Comparison of ENCODE assay signal across 16 cellular contexts in the genomic region with DNA sequence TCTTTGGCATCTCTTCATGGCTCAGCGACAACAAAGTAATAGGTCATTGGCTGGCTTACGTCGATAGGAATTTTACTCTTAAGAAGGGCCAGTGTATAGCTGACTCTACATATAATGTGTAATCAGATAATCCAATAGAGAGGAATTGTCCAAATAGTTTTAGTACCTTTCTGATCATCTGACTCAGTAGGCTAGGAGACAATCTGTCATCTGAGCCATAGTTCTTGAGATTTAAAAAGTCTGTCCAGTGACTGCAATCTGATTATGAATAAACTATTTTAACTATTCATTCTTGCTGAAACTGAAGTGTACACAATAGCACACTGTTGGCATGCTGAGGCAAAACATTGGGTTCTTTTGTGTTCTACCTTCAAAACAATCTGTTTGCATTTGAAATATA.
"Had no signal": no experiment of that assay in that cellular context is flagged by ENCODE, and none has a peak within 500 bp of the region (broad histone marks: within the 10 kb centered on the region; RNA-seq: fewer than 3 reads in every experiment).

No MANE protein-coding gene starts in this region.

- DNase-seq: activated CD4-positive, alpha-beta T cell treated with anti-CD3 and anti-CD28 coated beads for 1 hour; activated CD4-positive, alpha-beta T cell treated with anti-CD3 and anti-CD28 coated beads, Interleukin-2, amount 50 U/mL, for 4 hours; central memory CD4-positive, alpha-beta T cell; dorsolateral prefrontal cortex; gastrocnemius medialis; heart left ventricle; left ventricle myocardium inferior; nephron progenitor cell; occipital lobe; stimulated activated naive CD8-positive, alpha-beta T cell treated with anti-CD3 and anti-CD28 coated beads, Interleukin-15, Interleukin-2, amounts not matched to agents 100 U/mL and 50 U/mL, for 24 hours; substantia nigra; T-helper 2 cell; tibial artery; uterus had no signal

- H3K36me3 ChIP-seq: gastrocnemius medialis, tibial artery, uterus had no signal

- H3K4me1 ChIP-seq: gastrocnemius medialis, heart left ventricle, left ventricle myocardium inferior, right atrium auricular region, tibial artery, uterus had no signal

- H3K27me3 ChIP-seq: dorsolateral prefrontal cortex, gastrocnemius medialis, heart left ventricle, right atrium auricular region, uterus had no signal

- H3K27ac ChIP-seq: dorsolateral prefrontal cortex, gastrocnemius medialis, heart left ventricle, left ventricle myocardium inferior, right atrium auricular region, tibial artery, uterus, VCaP had no signal

- H3K9me3 ChIP-seq: gastrocnemius medialis, right atrium auricular region, tibial artery, uterus had no signal

- ATAC-seq: gastrocnemius medialis; heart left ventricle; stimulated activated naive CD8-positive, alpha-beta T cell treated with anti-CD3 and anti-CD28 coated beads, Interleukin-15, Interleukin-2, amounts not matched to agents 100 U/mL and 50 U/mL, for 24 hours had no signal

- H3K4me3 ChIP-seq: dorsolateral prefrontal cortex, gastrocnemius medialis, heart left ventricle, left ventricle myocardium inferior, right atrium auricular region, tibial artery, uterus had no signal
